In the genomic region with DNA sequence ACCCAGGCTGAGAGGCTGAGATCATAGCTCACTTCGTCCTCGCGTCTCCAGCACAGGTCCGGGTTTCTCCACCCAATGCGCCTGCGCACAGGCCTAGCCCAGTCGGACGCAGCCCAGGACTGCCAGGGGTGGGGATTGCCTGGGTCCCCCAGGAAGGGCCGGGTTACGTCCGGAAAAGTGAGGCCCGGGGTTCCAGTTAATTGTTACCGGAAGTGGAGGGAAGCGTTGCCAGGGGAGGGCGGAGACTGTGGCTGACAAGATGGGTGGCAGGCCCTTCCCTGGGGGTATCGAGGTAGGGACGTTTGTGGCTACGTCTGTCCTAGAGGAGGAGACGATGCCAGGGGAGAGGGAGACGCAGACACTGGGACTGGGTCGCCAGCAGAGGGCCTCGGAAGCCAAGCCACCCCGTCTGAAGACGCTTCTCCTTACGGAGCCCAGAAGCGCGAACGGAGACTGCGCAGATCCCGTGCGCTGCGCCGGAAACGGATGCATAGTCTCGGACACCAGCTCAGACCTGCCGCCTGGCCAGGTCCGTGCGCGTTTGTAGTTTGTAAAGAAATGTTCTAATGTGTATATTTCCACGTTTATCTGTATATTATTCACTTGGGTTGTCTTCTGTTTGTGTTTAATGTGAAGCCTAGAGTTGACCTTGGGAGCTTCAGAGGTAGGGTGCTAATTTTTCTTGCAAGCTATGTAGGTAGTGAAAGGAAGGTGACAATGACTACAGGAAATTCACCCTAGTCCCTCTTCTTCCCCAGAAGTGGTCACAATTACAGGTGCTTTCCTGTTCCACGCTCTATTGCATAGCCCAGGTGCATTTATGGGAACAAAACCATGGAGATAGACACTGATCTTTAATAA, we compare ENCODE assay signal across 1 cellular context.
TF ChIP-seq lines count a peak whose summit lies in the region.

No MANE protein-coding gene starts in this region.

TF ChIP-seq in K562, 482 proteins besides CTCF, POLR2A, EP300 and RAD21 (continued from another document):
- TF ChIP-seq, protein P1, sequence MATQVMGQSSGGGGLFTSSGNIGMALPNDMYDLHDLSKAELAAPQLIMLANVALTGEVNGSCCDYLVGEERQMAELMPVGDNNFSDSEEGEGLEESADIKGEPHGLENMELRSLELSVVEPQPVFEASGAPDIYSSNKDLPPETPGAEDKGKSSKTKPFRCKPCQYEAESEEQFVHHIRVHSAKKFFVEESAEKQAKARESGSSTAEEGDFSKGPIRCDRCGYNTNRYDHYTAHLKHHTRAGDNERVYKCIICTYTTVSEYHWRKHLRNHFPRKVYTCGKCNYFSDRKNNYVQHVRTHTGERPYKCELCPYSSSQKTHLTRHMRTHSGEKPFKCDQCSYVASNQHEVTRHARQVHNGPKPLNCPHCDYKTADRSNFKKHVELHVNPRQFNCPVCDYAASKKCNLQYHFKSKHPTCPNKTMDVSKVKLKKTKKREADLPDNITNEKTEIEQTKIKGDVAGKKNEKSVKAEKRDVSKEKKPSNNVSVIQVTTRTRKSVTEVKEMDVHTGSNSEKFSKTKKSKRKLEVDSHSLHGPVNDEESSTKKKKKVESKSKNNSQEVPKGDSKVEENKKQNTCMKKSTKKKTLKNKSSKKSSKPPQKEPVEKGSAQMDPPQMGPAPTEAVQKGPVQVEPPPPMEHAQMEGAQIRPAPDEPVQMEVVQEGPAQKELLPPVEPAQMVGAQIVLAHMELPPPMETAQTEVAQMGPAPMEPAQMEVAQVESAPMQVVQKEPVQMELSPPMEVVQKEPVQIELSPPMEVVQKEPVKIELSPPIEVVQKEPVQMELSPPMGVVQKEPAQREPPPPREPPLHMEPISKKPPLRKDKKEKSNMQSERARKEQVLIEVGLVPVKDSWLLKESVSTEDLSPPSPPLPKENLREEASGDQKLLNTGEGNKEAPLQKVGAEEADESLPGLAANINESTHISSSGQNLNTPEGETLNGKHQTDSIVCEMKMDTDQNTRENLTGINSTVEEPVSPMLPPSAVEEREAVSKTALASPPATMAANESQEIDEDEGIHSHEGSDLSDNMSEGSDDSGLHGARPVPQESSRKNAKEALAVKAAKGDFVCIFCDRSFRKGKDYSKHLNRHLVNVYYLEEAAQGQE (CRISPR knock-in tag; IDR thresholded peaks at IDR 0.05; ENCODE audit: low read depth) = peak; percentile 71; the same call in 1 of the 2 replicates
- TF ChIP-seq, protein P2, sequence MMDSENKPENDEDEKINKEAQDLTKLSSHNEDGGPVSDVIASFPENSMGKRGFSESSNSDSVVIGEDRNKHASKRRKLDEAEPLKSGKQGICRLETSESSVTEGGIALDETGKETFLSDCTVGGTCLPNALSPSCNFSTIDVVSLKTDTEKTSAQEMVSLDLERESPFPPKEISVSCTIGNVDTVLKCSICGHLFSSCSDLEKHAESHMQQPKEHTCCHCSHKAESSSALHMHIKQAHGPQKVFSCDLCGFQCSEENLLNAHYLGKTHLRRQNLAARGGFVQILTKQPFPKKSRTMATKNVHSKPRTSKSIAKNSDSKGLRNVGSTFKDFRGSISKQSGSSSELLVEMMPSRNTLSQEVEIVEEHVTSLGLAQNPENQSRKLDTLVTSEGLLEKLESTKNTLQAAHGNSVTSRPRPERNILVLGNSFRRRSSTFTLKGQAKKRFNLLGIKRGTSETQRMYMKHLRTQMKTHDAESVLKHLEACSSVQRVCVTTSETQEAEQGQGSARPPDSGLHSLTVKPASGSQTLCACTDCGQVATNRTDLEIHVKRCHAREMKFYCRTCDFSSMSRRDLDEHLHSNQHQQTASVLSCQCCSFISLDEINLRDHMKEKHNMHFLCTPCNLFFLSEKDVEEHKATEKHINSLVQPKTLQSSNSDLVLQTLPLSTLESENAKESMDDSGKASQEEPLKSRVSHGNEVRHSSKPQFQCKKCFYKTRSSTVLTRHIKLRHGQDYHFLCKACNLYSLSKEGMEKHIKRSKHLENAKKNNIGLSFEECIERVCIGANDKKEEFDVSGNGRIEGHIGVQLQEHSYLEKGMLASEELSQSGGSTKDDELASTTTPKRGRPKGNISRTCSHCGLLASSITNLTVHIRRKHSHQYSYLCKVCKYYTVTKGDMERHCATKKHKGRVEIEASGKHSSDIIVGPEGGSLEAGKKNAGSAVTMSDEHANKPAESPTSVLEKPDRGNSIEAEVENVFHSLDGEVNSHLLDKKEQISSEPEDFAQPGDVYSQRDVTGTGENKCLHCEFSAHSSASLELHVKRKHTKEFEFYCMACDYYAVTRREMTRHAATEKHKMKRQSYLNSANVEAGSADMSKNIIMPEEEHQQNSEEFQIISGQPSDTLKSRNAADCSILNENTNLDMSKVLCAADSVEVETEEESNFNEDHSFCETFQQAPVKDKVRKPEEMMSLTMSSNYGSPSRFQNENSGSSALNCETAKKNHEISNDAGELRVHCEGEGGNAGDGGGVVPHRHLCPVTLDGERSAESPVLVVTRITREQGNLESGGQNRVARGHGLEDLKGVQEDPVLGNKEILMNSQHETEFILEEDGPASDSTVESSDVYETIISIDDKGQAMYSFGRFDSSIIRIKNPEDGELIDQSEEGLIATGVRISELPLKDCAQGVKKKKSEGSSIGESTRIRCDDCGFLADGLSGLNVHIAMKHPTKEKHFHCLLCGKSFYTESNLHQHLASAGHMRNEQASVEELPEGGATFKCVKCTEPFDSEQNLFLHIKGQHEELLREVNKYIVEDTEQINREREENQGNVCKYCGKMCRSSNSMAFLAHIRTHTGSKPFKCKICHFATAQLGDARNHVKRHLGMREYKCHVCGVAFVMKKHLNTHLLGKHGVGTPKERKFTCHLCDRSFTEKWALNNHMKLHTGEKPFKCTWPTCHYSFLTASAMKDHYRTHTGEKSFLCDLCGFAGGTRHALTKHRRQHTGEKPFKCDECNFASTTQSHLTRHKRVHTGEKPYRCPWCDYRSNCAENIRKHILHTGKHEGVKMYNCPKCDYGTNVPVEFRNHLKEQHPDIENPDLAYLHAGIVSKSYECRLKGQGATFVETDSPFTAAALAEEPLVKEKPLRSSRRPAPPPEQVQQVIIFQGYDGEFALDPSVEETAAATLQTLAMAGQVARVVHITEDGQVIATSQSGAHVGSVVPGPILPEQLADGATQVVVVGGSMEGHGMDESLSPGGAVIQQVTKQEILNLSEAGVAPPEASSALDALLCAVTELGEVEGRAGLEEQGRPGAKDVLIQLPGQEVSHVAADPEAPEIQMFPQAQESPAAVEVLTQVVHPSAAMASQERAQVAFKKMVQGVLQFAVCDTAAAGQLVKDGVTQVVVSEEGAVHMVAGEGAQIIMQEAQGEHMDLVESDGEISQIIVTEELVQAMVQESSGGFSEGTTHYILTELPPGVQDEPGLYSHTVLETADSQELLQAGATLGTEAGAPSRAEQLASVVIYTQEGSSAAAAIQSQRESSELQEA (IDR thresholded peaks at IDR 0.05; ENCODE audit: low read depth) = no peak
- TF ChIP-seq CREB1 (IDR thresholded peaks at IDR 0.05) (peak; percentile 37; the same call in 1 of the 2 replicates), CREB1 (CRISPR knock-in tag; IDR thresholded peaks at IDR 0.05) (peak; percentile 76), CREBBP (IDR thresholded peaks at IDR 0.05; ENCODE audit: low read depth, low read length) (no peak)
